In the genomic region with DNA sequence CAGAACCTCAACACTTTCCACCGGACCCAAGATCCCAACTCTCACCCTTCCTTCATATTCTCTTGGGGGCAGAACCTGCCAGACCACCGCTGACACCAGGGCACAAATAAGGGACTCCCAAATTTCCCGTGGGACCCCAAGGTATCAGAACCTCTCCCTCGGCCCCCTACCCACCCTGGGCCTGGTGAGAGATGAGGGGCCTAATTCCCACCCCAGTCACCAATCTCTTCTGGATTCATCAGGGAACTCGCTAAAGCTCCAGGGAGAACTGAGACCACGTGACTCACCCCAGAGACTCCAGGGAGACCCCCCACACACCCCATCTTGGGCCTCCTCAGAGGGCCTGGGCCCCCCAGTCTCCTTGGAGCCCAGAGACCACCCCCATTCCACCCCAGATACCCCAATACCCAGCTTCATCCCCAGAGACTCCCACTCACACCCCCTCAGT, we compare ENCODE assay signal across 11 cellular contexts. TPM values are rescaled to one million over a fixed set of nuclear protein-coding genes. Genes with fewer than 3 reads are reported as not detected.
DNase-seq lines count a peak whose midpoint lies in the region; ATAC-seq and TF ChIP-seq lines count a peak whose summit lies in the region.
"Had no signal": no experiment of that assay in that cellular context is flagged by ENCODE, and none has a peak within 500 bp of the region (broad histone marks: within the 10 kb centered on the region; RNA-seq: fewer than 3 reads in every experiment).

No MANE protein-coding gene starts in this region.

- peak overlapping the region; percentile 88 to 99 (median 95); a peak in 20 of 22 replicates for H3K9ac ChIP-seq in BLaER1 treated with 17β-estradiol and CSF1 and Interleukin-3, amounts not matched to agents 10 nM and 100 nM
- H3K9ac ChIP-seq in mesendoderm (ENCODE audit: low read length) = peak overlapping the region; percentile 98

- peaks cover 24 to 64% (median 52%) of the 10 kb centered on the region in 10 experiments for H3K4me1 ChIP-seq in BLaER1 treated with 17β-estradiol and CSF1 and Interleukin-3, amounts not matched to agents 10 nM and 100 nM
- H3K4me1 ChIP-seq in HEK293 (ENCODE audit: control insufficient read depth, insufficient read depth, low read length) (peaks cover 2% of the 10 kb centered on the region; the same call in 1 of the 2 replicates), mesendoderm (ENCODE audit: control insufficient read depth, low read depth, low read length) (no peaks in the 10 kb centered on the region)

- peak overlapping the region in 9 of 11 experiments; percentile 78 to 97 (median 93); a peak in 16 of 22 replicates for H3K27ac ChIP-seq in BLaER1 treated with 17β-estradiol and CSF1 and Interleukin-3, amounts not matched to agents 10 nM and 100 nM
- H3K27ac ChIP-seq in HEK293 (ENCODE audit: extremely low read depth, low read depth, low read length) (peak overlapping the region; percentile 96), mesendoderm (ENCODE audit: low read depth, low read length) (no peak overlapping the region)
- H3K27ac ChIP-seq: thoracic aorta had no signal

- TF ChIP-seq CTCF in HEK293 (tag by site-specific recombination; IDR thresholded peaks at IDR 0.05) = no peak

- no peaks in the 10 kb centered on the region for H3K9me3 Mint-ChIP-seq in activated T-helper 2 cell treated with anti-CD3 and anti-CD28 coated beads, Interferon-gamma antibody, Interleukin-2, Interleukin-4, amounts not matched to agents 10 μg/mL and 5 μg/mL and 100 μg/mL, durations not matched to agents 14 hours and 24 hours and 36 hours

- no peak for ATAC-seq in GM21360 (IDR thresholded peaks at IDR 0.05; ENCODE audit: unreplicated experiment)
- ATAC-seq in GM21723 (IDR thresholded peaks at IDR 0.05; ENCODE audit: unreplicated experiment) = no peak

- peaks cover 3 to 65% (median 63%) of the 10 kb centered on the region in 11 experiments; a peak in 20 of 22 replicates for H4K20me1 ChIP-seq in BLaER1 treated with 17β-estradiol and CSF1 and Interleukin-3, amounts not matched to agents 10 nM and 100 nM

- H3K79me2 ChIP-seq in mesendoderm (ENCODE audit: control insufficient read depth, insufficient read depth, low read length) = peaks cover 64% of the 10 kb centered on the region

- no peaks in the 10 kb centered on the region for H3K27me3 ChIP-seq in BLaER1 treated with 17β-estradiol and CSF1 and Interleukin-3, amounts not matched to agents 10 nM and 100 nM
- H3K27me3 ChIP-seq in mesendoderm (ENCODE audit: insufficient read depth, low read length, poor library complexity) = no peaks in the 10 kb centered on the region

- CTCF ChIA-PET in HEK293 (lab: Yijun Ruan, JAX) = interaction anchor here (2.3 kb wide), 1 partner anchor 19 kb away, joined by 5 read pairs; no protein-coding TSS in a partner anchor

- no peak overlapping the region for H2AK5ac ChIP-seq in mesendoderm (ENCODE audit: low read length)

- DNase-seq in activated T-helper 2 cell treated with anti-CD3 and anti-CD28 coated beads, Interferon-gamma antibody, Interleukin-2, Interleukin-4, amounts not matched to agents 10 μg/mL and 5 μg/mL and 100 μg/mL, durations not matched to agents 14 hours and 24 hours and 36 hours (ENCODE audit: low spot score) = no peak
- no peak for DNase-seq in mesendoderm
- DNase-seq in cerebellar cortex (ENCODE audit: low spot score) = no peak
- no peak for DNase-seq in COLO668 (lab: John Stamatoyannopoulos, UW; ENCODE audit: unreplicated experiment)
- DNase-seq: effector memory CD4-positive, alpha-beta T cell; NCI-H526 had no signal

- intact Hi-C loops in activated T-helper 2 cell treated with anti-CD3 and anti-CD28 coated beads, Interferon-gamma antibody, Interleukin-2, Interleukin-4, amounts not matched to agents 10 μg/mL and 5 μg/mL and 100 μg/mL, durations not matched to agents 14 hours and 24 hours and 36 hours (cut with micrococcal nuclease) = no loop called here

- H3K4ac ChIP-seq in mesendoderm (ENCODE audit: low read depth, low read length) = no peak overlapping the region

- peak overlapping the region; percentile 98 for H3K56ac ChIP-seq in mesendoderm (ENCODE audit: low read length)

- H3K36me3 Mint-ChIP-seq in activated T-helper 2 cell treated with anti-CD3 and anti-CD28 coated beads, Interferon-gamma antibody, Interleukin-2, Interleukin-4, amounts not matched to agents 10 μg/mL and 5 μg/mL and 100 μg/mL, durations not matched to agents 14 hours and 24 hours and 36 hours (ENCODE audit: low read depth) = peaks cover 23% of the 10 kb centered on the region

- H3K27me3 Mint-ChIP-seq in activated T-helper 2 cell treated with anti-CD3 and anti-CD28 coated beads, Interferon-gamma antibody, Interleukin-2, Interleukin-4, amounts not matched to agents 10 μg/mL and 5 μg/mL and 100 μg/mL, durations not matched to agents 14 hours and 24 hours and 36 hours (ENCODE audit: low read depth) = no peaks in the 10 kb centered on the region

- no peak overlapping the region for H3K23ac ChIP-seq in mesendoderm (ENCODE audit: low read length)

- H4K5ac ChIP-seq in mesendoderm (ENCODE audit: low read length) = no peak overlapping the region

- peak overlapping the region; percentile 96 to 100 (median 100); a peak in 19 of 20 replicates for H3K4me3 ChIP-seq in BLaER1 treated with 17β-estradiol and CSF1 and Interleukin-3, amounts not matched to agents 10 nM and 100 nM
- peak overlapping the region; percentile 95 for H3K4me3 ChIP-seq in HEK293 (ENCODE audit: low read depth, low read length)
- H3K4me3 ChIP-seq in mesendoderm (ENCODE audit: low read length) = no peak overlapping the region

- H2BK5ac ChIP-seq in mesendoderm (ENCODE audit: low read length) = no peak overlapping the region

- H3K4me2 ChIP-seq in BLaER1 treated with 17β-estradiol and CSF1 and Interleukin-3, amounts not matched to agents 10 nM and 100 nM = peak overlapping the region; percentile 97 to 100 (median 100)
- H3K4me2 ChIP-seq in mesendoderm (ENCODE audit: low read length) = peak overlapping the region; percentile 85

- H3K9me3 ChIP-seq in BLaER1 treated with 17β-estradiol and CSF1 and Interleukin-3, amounts not matched to agents 10 nM and 100 nM (replicated peaks in 1 of 11) = no peaks in the 10 kb centered on the region
- no peaks in the 10 kb centered on the region for H3K9me3 ChIP-seq in HEK293 (ENCODE audit: control insufficient read depth, insufficient read depth, low read depth, low read length)
- H3K9me3 ChIP-seq: thoracic aorta had no signal

- no peak overlapping the region for H4K8ac ChIP-seq in mesendoderm (ENCODE audit: low read depth, low read length)

- H2BK15ac ChIP-seq in mesendoderm (replicated peaks; ENCODE audit: low read depth) = no peak overlapping the region

- no CpG with 5 or more reads among the region's 6 CpGs for WGBS in mesendoderm (ENCODE audit: extremely low coverage, insufficient coverage, low lambda C conversion rate)

- peaks cover 17% of the 10 kb centered on the region for H3K4me1 Mint-ChIP-seq in activated T-helper 2 cell treated with anti-CD3 and anti-CD28 coated beads, Interferon-gamma antibody, Interleukin-2, Interleukin-4, amounts not matched to agents 10 μg/mL and 5 μg/mL and 100 μg/mL, durations not matched to agents 14 hours and 24 hours and 36 hours (ENCODE audit: low read depth)

- H3K36me3 ChIP-seq in BLaER1 treated with 17β-estradiol and CSF1 and Interleukin-3, amounts not matched to agents 10 nM and 100 nM = peaks cover 0 to 42% (median 26%) of the 10 kb centered on the region in 11 experiments; a peak in 20 of 22 replicates
- H3K36me3 ChIP-seq in HEK293 (ENCODE audit: control insufficient read depth in 2 of 2, insufficient read depth in 1 of 2, low read length in 2 of 2) (peaks cover 0 to 28% of the 10 kb centered on the region in 2 experiments; a peak in 2 of 3 replicates), mesendoderm (ENCODE audit: control insufficient read depth, insufficient read depth, low read length) (no peaks in the 10 kb centered on the region)
- H3K36me3 ChIP-seq: thoracic aorta had no signal

- H3K27ac Mint-ChIP-seq in activated T-helper 2 cell treated with anti-CD3 and anti-CD28 coated beads, Interferon-gamma antibody, Interleukin-2, Interleukin-4, amounts not matched to agents 10 μg/mL and 5 μg/mL and 100 μg/mL, durations not matched to agents 14 hours and 24 hours and 36 hours = peak overlapping the region; percentile 79

- peaks cover 9% of the 10 kb centered on the region for H3K79me1 ChIP-seq in mesendoderm (ENCODE audit: low read length)

- POLR2A ChIA-PET in HEK293 (lab: Yijun Ruan, JAX) = interaction anchor here (0.5 to 5.3 kb wide), 3 partner anchors 22 to 180 kb away, joined by 6 to 83 read pairs (median 17); partner anchors contain the start of genes GADD45B and TIMM13

- peak overlapping the region; percentile 83 for H3K4me3 Mint-ChIP-seq in activated T-helper 2 cell treated with anti-CD3 and anti-CD28 coated beads, Interferon-gamma antibody, Interleukin-2, Interleukin-4, amounts not matched to agents 10 μg/mL and 5 μg/mL and 100 μg/mL, durations not matched to agents 14 hours and 24 hours and 36 hours (ENCODE audit: low read depth)

- H2BK120ac ChIP-seq in mesendoderm (ENCODE audit: low read depth, low read length) = no peak overlapping the region

- H3K18ac ChIP-seq in mesendoderm (ENCODE audit: low read length) = no peak overlapping the region

TF ChIP-seq in HEK293, 187 proteins besides CTCF, POLR2A, EP300 and RAD21 (continues in another document):
- no peak for TF ChIP-seq ZNF239 (tag by site-specific recombination; IDR thresholded peaks at IDR 0.05)

RNA-seq across cellular contexts. Expression of gene LMNB2, which starts 1.8 kb away (rescaled TPM):
- 111 and 115 TPM in 2 replicates for total RNA-seq in activated T-helper 2 cell treated with anti-CD3 and anti-CD28 coated beads, Interferon-gamma antibody, Interleukin-2, Interleukin-4, amounts not matched to agents 10 μg/mL and 5 μg/mL and 100 μg/mL, durations not matched to agents 14 hours and 24 hours and 36 hours
- polyA plus RNA-seq in mesendoderm (2013, experiment 1 of 2) = 144 TPM
- 143 TPM for polyA plus RNA-seq in mesendoderm (2013, experiment 2 of 2)

RNA-seq across cellular contexts. Expression of gene GADD45B, which starts 20.9 kb away (rescaled TPM):
- total RNA-seq in activated T-helper 2 cell treated with anti-CD3 and anti-CD28 coated beads, Interferon-gamma antibody, Interleukin-2, Interleukin-4, amounts not matched to agents 10 μg/mL and 5 μg/mL and 100 μg/mL, durations not matched to agents 14 hours and 24 hours and 36 hours = 90.7 and 95.2 TPM in 2 replicates
- polyA plus RNA-seq in mesendoderm (2013, experiment 1 of 2) = 43.7 TPM
- polyA plus RNA-seq in mesendoderm (2013, experiment 2 of 2) = 44.8 TPM

RNA-seq across cellular contexts. Expression of gene TIMM13, which starts 27.6 kb away (rescaled TPM):
- 139 and 145 TPM in 2 replicates for total RNA-seq in activated T-helper 2 cell treated with anti-CD3 and anti-CD28 coated beads, Interferon-gamma antibody, Interleukin-2, Interleukin-4, amounts not matched to agents 10 μg/mL and 5 μg/mL and 100 μg/mL, durations not matched to agents 14 hours and 24 hours and 36 hours
- 215 TPM for polyA plus RNA-seq in mesendoderm (2013, experiment 1 of 2)
- 208 TPM for polyA plus RNA-seq in mesendoderm (2013, experiment 2 of 2)
